Comparison of ENCODE assay signal across 2 cellular contexts in the genomic region with DNA sequence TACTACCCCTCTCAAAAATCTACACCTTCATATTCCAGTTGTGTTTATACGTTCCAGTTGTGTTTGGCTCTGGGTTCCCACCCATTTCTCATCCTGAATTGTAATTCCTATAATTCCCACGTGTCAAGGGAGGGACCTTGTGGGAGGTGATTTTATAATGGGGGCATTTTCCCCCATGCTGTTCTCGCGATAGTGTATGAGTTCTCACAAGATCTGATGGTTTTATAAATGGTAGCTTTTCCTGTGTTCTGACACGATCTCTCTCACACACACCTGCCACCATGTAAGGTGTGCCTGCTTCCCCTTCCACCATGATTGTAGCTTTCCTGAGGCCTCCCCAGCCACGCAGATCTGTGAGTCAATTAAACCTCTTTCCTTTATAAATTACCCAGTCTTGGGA.
TF ChIP-seq lines count a peak whose summit lies in the region.

No MANE protein-coding gene starts in this region.

TF ChIP-seq in WTC11, 78 proteins besides CTCF, POLR2A, EP300 and RAD21 (continued from another document):
- TF ChIP-seq AR (CRISPR knock-in tag; IDR thresholded peaks at IDR 0.05) (no peak), ZBTB21 (CRISPR knock-in tag; IDR thresholded peaks at IDR 0.05; ENCODE audit: borderline replicate concordance) (no peak), ZNF416 (CRISPR knock-in tag; IDR thresholded peaks at IDR 0.05) (no peak), NFE2L1 (CRISPR knock-in tag; IDR thresholded peaks at IDR 0.05) (no peak), SMAD3 (CRISPR knock-in tag; IDR thresholded peaks at IDR 0.05; ENCODE audit: borderline replicate concordance) (no peak), ZNF425 (CRISPR knock-in tag; conservative IDR thresholded peaks at IDR 0.05) (no peak), ZNF219 (CRISPR knock-in tag; IDR thresholded peaks at IDR 0.05; ENCODE audit: borderline replicate concordance) (no peak)
- TF ChIP-seq, protein P1, sequence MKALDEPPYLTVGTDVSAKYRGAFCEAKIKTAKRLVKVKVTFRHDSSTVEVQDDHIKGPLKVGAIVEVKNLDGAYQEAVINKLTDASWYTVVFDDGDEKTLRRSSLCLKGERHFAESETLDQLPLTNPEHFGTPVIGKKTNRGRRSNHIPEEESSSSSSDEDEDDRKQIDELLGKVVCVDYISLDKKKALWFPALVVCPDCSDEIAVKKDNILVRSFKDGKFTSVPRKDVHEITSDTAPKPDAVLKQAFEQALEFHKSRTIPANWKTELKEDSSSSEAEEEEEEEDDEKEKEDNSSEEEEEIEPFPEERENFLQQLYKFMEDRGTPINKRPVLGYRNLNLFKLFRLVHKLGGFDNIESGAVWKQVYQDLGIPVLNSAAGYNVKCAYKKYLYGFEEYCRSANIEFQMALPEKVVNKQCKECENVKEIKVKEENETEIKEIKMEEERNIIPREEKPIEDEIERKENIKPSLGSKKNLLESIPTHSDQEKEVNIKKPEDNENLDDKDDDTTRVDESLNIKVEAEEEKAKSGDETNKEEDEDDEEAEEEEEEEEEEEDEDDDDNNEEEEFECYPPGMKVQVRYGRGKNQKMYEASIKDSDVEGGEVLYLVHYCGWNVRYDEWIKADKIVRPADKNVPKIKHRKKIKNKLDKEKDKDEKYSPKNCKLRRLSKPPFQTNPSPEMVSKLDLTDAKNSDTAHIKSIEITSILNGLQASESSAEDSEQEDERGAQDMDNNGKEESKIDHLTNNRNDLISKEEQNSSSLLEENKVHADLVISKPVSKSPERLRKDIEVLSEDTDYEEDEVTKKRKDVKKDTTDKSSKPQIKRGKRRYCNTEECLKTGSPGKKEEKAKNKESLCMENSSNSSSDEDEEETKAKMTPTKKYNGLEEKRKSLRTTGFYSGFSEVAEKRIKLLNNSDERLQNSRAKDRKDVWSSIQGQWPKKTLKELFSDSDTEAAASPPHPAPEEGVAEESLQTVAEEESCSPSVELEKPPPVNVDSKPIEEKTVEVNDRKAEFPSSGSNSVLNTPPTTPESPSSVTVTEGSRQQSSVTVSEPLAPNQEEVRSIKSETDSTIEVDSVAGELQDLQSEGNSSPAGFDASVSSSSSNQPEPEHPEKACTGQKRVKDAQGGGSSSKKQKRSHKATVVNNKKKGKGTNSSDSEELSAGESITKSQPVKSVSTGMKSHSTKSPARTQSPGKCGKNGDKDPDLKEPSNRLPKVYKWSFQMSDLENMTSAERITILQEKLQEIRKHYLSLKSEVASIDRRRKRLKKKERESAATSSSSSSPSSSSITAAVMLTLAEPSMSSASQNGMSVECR (CRISPR knock-in tag; IDR thresholded peaks at IDR 0.05; ENCODE audit: borderline replicate concordance): no peak

TF ChIP-seq in K562, 482 proteins besides CTCF, POLR2A, EP300 and RAD21 (continued from another document):
- TF ChIP-seq, protein P2, sequence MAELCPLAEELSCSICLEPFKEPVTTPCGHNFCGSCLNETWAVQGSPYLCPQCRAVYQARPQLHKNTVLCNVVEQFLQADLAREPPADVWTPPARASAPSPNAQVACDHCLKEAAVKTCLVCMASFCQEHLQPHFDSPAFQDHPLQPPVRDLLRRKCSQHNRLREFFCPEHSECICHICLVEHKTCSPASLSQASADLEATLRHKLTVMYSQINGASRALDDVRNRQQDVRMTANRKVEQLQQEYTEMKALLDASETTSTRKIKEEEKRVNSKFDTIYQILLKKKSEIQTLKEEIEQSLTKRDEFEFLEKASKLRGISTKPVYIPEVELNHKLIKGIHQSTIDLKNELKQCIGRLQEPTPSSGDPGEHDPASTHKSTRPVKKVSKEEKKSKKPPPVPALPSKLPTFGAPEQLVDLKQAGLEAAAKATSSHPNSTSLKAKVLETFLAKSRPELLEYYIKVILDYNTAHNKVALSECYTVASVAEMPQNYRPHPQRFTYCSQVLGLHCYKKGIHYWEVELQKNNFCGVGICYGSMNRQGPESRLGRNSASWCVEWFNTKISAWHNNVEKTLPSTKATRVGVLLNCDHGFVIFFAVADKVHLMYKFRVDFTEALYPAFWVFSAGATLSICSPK (IDR thresholded peaks at IDR 0.05; ENCODE audit: borderline replicate concordance): no peak
- TF ChIP-seq CHD2 (IDR thresholded peaks at IDR 0.05; ENCODE audit: low read depth, low read length): peak; percentile 79
